ENCODE assay signal across 18 cellular contexts in the genomic region with DNA sequence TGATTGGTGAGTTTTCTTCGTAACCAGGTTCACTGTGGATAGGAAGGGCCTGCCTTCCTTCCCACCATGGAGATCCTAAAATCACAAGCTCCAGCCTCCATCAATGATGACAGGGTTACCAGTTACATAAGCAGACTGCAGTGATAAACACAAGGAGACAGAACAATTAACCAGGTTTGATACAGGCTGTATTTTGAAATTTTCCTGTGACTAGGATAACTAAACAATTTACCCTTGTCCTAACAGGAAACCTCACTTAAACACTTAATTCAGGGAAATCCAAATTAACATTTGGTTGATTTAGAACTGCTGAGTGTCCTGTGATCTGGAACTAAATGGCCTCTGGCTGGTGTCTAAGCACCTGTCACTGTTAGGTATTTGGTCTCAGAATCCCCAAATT. TPM values are rescaled to one million over a fixed set of nuclear protein-coding genes. Genes with fewer than 3 reads are reported as not detected.
DNase-seq lines count a peak whose midpoint lies in the region; ATAC-seq lines count a peak whose summit lies in the region.
"Had no signal": no experiment of that assay in that cellular context is flagged by ENCODE, and none has a peak within 500 bp of the region (broad histone marks: within the 10 kb centered on the region; RNA-seq: fewer than 3 reads in every experiment).

No MANE protein-coding gene starts in this region.

- H3K27me3 Mint-ChIP-seq in activated naive CD4-positive, alpha-beta T cell treated with anti-CD3 and anti-CD28 coated beads, Interleukin-2, amount 50 U/mL, for 24 hours = no peaks in the 10 kb centered on the region
- no peaks in the 10 kb centered on the region for H3K27me3 Mint-ChIP-seq in activated naive CD8-positive, alpha-beta T cell treated with anti-CD3 and anti-CD28 coated beads, Interleukin-2, amount 50 U/mL, for 24 hours
- H3K27me3 Mint-ChIP-seq in naive thymus-derived CD8-positive, alpha-beta T cell = no peaks in the 10 kb centered on the region
- H3K27me3 Mint-ChIP-seq: B cell had no signal

- peak overlapping the region; percentile 74 for H3K27ac Mint-ChIP-seq in activated naive CD4-positive, alpha-beta T cell treated with anti-CD3 and anti-CD28 coated beads, Interleukin-2, amount 50 U/mL, for 24 hours
- peak overlapping the region in 1 of 2 donors; percentile 57 for H3K27ac Mint-ChIP-seq in activated naive CD4-positive, alpha-beta T cell treated with anti-CD3 and anti-CD28 coated beads, Interleukin-2, amount 50 U/mL, for 72 hours
- H3K27ac Mint-ChIP-seq in activated naive CD8-positive, alpha-beta T cell treated with anti-CD3 and anti-CD28 coated beads, Interleukin-2, amount 50 U/mL, for 24 hours = no peak overlapping the region
- peak overlapping the region in 7 of 10 donors; percentile 5 to 72 (median 45) for H3K27ac Mint-ChIP-seq in naive thymus-derived CD8-positive, alpha-beta T cell
- H3K27ac Mint-ChIP-seq: B cell had no signal

- in situ Hi-C loops in G401 (cut with HindIII; ENCODE audit: low sequenced_read_pairs) = no loop called here

- no peak for DNase-seq in activated naive CD4-positive, alpha-beta T cell treated with anti-CD3 and anti-CD28 coated beads, Interleukin-2, amount 50 U/mL, for 72 hours (ENCODE audit: low spot score in 2 of 2)
- peak; percentile 75 for DNase-seq in G401 (ENCODE audit: low spot score)
- DNase-seq in activated naive CD8-positive, alpha-beta T cell treated with anti-CD3 and anti-CD28 coated beads, Interleukin-2, amount 50 U/mL, for 24 hours = no peak
- no peak for DNase-seq in naive thymus-derived CD8-positive, alpha-beta T cell
- DNase-seq in NCI-H526 treated with DMSO at 0.1 percent for 48 hours (lab: John Stamatoyannopoulos, UW) = no peak
- no peak for DNase-seq in medulla oblongata (ENCODE audit: extremely low spot score)
- no peak for DNase-seq in iPS-NIHi11 (ENCODE audit: low spot score)
- DNase-seq: IMR-90, NCI-H1105, NCI-H2081, NCI-H2171 treated with DMSO at 0.1 percent for 48 hours, NCI-H446, NCI-H69, SJCRH30 had no signal

- H3K36me3 Mint-ChIP-seq in activated naive CD4-positive, alpha-beta T cell treated with anti-CD3 and anti-CD28 coated beads, Interleukin-2, amount 50 U/mL, for 24 hours = peaks cover 8% of the 10 kb centered on the region
- peaks cover 13 to 22% of the 10 kb centered on the region in 2 donors for H3K36me3 Mint-ChIP-seq in activated naive CD4-positive, alpha-beta T cell treated with anti-CD3 and anti-CD28 coated beads, Interleukin-2, amount 50 U/mL, for 72 hours
- peaks cover 18% of the 10 kb centered on the region for H3K36me3 Mint-ChIP-seq in activated naive CD8-positive, alpha-beta T cell treated with anti-CD3 and anti-CD28 coated beads, Interleukin-2, amount 50 U/mL, for 24 hours (ENCODE audit: low read depth)
- peaks cover 0 to 16% (median 6%) of the 10 kb centered on the region in 3 donors for H3K36me3 Mint-ChIP-seq in naive thymus-derived CD8-positive, alpha-beta T cell

- no peak overlapping the region for H3K4me3 Mint-ChIP-seq in activated naive CD4-positive, alpha-beta T cell treated with anti-CD3 and anti-CD28 coated beads, Interleukin-2, amount 50 U/mL, for 24 hours
- peak overlapping the region; percentile 26 for H3K4me3 Mint-ChIP-seq in activated naive CD8-positive, alpha-beta T cell treated with anti-CD3 and anti-CD28 coated beads, Interleukin-2, amount 50 U/mL, for 24 hours
- H3K4me3 Mint-ChIP-seq in naive thymus-derived CD8-positive, alpha-beta T cell = no peak overlapping the region
- H3K4me3 Mint-ChIP-seq: B cell, CD14-positive monocyte had no signal

- POLR2A ChIA-PET in naive thymus-derived CD8-positive, alpha-beta T cell (lab: Charles Lee) = interaction anchor here (1.4 kb wide), 1 partner anchor 12 kb away, joined by 4 read pairs; no protein-coding TSS in a partner anchor

- no peak for ATAC-seq in activated naive CD4-positive, alpha-beta T cell treated with anti-CD3 and anti-CD28 coated beads, Interleukin-2, amount 50 U/mL, for 72 hours
- ATAC-seq in activated naive CD8-positive, alpha-beta T cell treated with anti-CD3 and anti-CD28 coated beads, Interleukin-2, amount 50 U/mL, for 24 hours = no peak
- no peak for ATAC-seq in naive thymus-derived CD8-positive, alpha-beta T cell
- ATAC-seq: A549 had no signal

- H3K4me1 Mint-ChIP-seq in activated naive CD4-positive, alpha-beta T cell treated with anti-CD3 and anti-CD28 coated beads, Interleukin-2, amount 50 U/mL, for 24 hours = peaks cover 25% of the 10 kb centered on the region
- peaks cover 28% of the 10 kb centered on the region for H3K4me1 Mint-ChIP-seq in activated naive CD8-positive, alpha-beta T cell treated with anti-CD3 and anti-CD28 coated beads, Interleukin-2, amount 50 U/mL, for 24 hours
- H3K4me1 Mint-ChIP-seq in naive thymus-derived CD8-positive, alpha-beta T cell = peaks cover 12 to 35% (median 28%) of the 10 kb centered on the region in 4 donors

- no peaks in the 10 kb centered on the region for H3K9me3 Mint-ChIP-seq in activated naive CD4-positive, alpha-beta T cell treated with anti-CD3 and anti-CD28 coated beads, Interleukin-2, amount 50 U/mL, for 24 hours
- no peaks in the 10 kb centered on the region for H3K9me3 Mint-ChIP-seq in activated naive CD4-positive, alpha-beta T cell treated with anti-CD3 and anti-CD28 coated beads, Interleukin-2, amount 50 U/mL, for 72 hours
- H3K9me3 Mint-ChIP-seq in activated naive CD8-positive, alpha-beta T cell treated with anti-CD3 and anti-CD28 coated beads, Interleukin-2, amount 50 U/mL, for 24 hours = no peaks in the 10 kb centered on the region
- H3K9me3 Mint-ChIP-seq in naive thymus-derived CD8-positive, alpha-beta T cell = no peaks in the 10 kb centered on the region

RNA-seq across cellular contexts. Expression of gene SLC9B2, which starts 3.1 kb away (rescaled TPM):
- 10 to 100 TPM; 19.0 to 28.8 TPM for total RNA-seq in activated naive CD4-positive, alpha-beta T cell treated with anti-CD3 and anti-CD28 coated beads, Interleukin-2, amount 50 U/mL, for 72 hours
- total RNA-seq in G401 (2014; rRNA removed; shearing (Covaris generic)) = 13.4 and 14.6 TPM in 2 replicates
- 10 to 100 TPM; 16.3 to 24.9 TPM for total RNA-seq in naive thymus-derived CD8-positive, alpha-beta T cell
- polyA plus RNA-seq in naive thymus-derived CD8-positive, alpha-beta T cell = 10 to 100 TPM; 13.8 to 15.1 (median 14.8) TPM

RNA-seq across cellular contexts. Expression of gene BDH2, which starts 20.0 kb away (rescaled TPM):
- total RNA-seq in activated naive CD4-positive, alpha-beta T cell treated with anti-CD3 and anti-CD28 coated beads, Interleukin-2, amount 50 U/mL, for 72 hours = 10 to 100 TPM; 16.1 to 19.8 TPM
- total RNA-seq in G401 (2014; rRNA removed; shearing (Covaris generic)) = 56.0 and 72.1 TPM in 2 replicates
- 10 to 100 TPM; 17.5 to 20.0 TPM for total RNA-seq in naive thymus-derived CD8-positive, alpha-beta T cell
- polyA plus RNA-seq in naive thymus-derived CD8-positive, alpha-beta T cell = 10 to 100 TPM; 26.3 to 36.9 (median 29.1) TPM
